ENCODE assay signal across 9 cellular contexts in the genomic region with DNA sequence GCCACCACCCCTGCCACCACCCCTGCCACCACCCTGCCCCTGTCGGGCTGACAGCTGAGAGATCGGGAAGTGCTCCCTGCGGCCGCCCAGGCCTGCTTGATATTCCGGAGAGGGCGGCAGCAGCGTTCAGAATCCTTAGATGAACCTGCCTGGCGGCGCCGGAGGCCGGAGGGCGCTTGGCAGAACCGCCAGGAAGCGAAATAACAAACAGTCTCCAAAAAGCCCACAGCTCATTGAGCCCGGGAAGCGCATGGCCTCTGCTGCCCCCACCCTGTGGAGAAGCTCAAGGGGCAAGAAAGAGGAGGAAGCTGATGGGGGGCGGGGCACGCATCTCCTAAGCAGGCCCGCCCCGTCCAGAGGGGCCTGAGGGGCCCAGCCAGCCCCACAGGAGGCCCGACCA.
DNase-seq lines count a peak whose midpoint lies in the region; ATAC-seq and TF ChIP-seq lines count a peak whose summit lies in the region.
"Had no signal": no experiment of that assay in that cellular context is flagged by ENCODE, and none has a peak within 500 bp of the region (broad histone marks: within the 10 kb centered on the region; RNA-seq: fewer than 3 reads in every experiment).

No MANE protein-coding gene starts in this region.

- H3K4me1 ChIP-seq in esophagus squamous epithelium: peaks cover 5 to 18% (median 12%) of the 10 kb centered on the region in 3 donors
- peaks cover 3% of the 10 kb centered on the region for H3K4me1 ChIP-seq in thymus (ENCODE audit: control insufficient read depth, insufficient read depth, low read length)

- H3K27me3 Mint-ChIP-seq in stimulated activated memory B cell treated with anti-CD40 and anti-IgM and Interleukin-4, amounts not matched to agents 10 μg/mL and 1 μg/mL and 100 μg/mL, for 72 hours: peaks cover 49% of the 10 kb centered on the region

- H3K27me3 ChIP-seq in esophagus squamous epithelium (no peaks in the 10 kb centered on the region), thymus (ENCODE audit: control insufficient read depth, insufficient read depth) (peaks cover 7% of the 10 kb centered on the region)

- peak overlapping the region in 2 of 4 donors; percentile 7 to 40 for H3K4me3 ChIP-seq in esophagus squamous epithelium
- H3K4me3 ChIP-seq in thymus (ENCODE audit: low read length): no peak overlapping the region

- TF ChIP-seq CTCF in esophagus squamous epithelium (IDR thresholded peaks at IDR 0.05): no peak

- H3K9me3 ChIP-seq in esophagus squamous epithelium (no peaks in the 10 kb centered on the region), thymus (ENCODE audit: control insufficient read depth) (no peaks in the 10 kb centered on the region)

- H3K4me1 Mint-ChIP-seq in stimulated activated memory B cell treated with anti-CD40 and anti-IgM and Interleukin-4, amounts not matched to agents 10 μg/mL and 1 μg/mL and 100 μg/mL, for 72 hours: peaks cover 51% of the 10 kb centered on the region

- no peak for ATAC-seq in HG02884 (IDR thresholded peaks at IDR 0.05; ENCODE audit: unreplicated experiment)
- ATAC-seq in stimulated activated memory B cell treated with anti-CD40 and anti-IgM and Interleukin-4, amounts not matched to agents 10 μg/mL and 1 μg/mL and 100 μg/mL, for 72 hours: no peak

- 0 to 25% methylated on average over 3 to 4 of the region's 21 CpGs for WGBS in esophagus squamous epithelium, 2 donors
- 8% methylated on average over 21 of the region's 21 CpGs for WGBS in thymus

- no peak for TF ChIP-seq POLR2A in esophagus squamous epithelium (IDR thresholded peaks at IDR 0.05)

- H3K27ac ChIP-seq in esophagus squamous epithelium: peak overlapping the region; percentile 34 to 64 (median 48)
- peak overlapping the region; percentile 4 for H3K27ac ChIP-seq in thymus (ENCODE audit: low read depth)

- peak; percentile 35 for DNase-seq in RPMI7951 (ENCODE audit: low read depth)
- DNase-seq in esophagus squamous epithelium (lab: John Stamatoyannopoulos, UW): no peak
- peak; percentile 76 for DNase-seq in medulla oblongata (ENCODE audit: extremely low spot score)
- DNase-seq in NCI-H2081 treated with DMSO at 0.1 percent for 48 hours (lab: John Stamatoyannopoulos, UW): no peak
- DNase-seq: SW 1271 had no signal

- no peaks in the 10 kb centered on the region for H3K36me3 Mint-ChIP-seq in stimulated activated memory B cell treated with anti-CD40 and anti-IgM and Interleukin-4, amounts not matched to agents 10 μg/mL and 1 μg/mL and 100 μg/mL, for 72 hours

- intact Hi-C loops in esophagus squamous epithelium (cut with DNase I): no loop called here

- no peaks in the 10 kb centered on the region for H3K9me3 Mint-ChIP-seq in stimulated activated memory B cell treated with anti-CD40 and anti-IgM and Interleukin-4, amounts not matched to agents 10 μg/mL and 1 μg/mL and 100 μg/mL, for 72 hours
- H3K9me3 Mint-ChIP-seq: central memory CD8-positive, alpha-beta T cell had no signal

- H3K27ac Mint-ChIP-seq in stimulated activated memory B cell treated with anti-CD40 and anti-IgM and Interleukin-4, amounts not matched to agents 10 μg/mL and 1 μg/mL and 100 μg/mL, for 72 hours: no peak overlapping the region

- no peak overlapping the region for H3K4me3 Mint-ChIP-seq in stimulated activated memory B cell treated with anti-CD40 and anti-IgM and Interleukin-4, amounts not matched to agents 10 μg/mL and 1 μg/mL and 100 μg/mL, for 72 hours
- H3K4me3 Mint-ChIP-seq: central memory CD8-positive, alpha-beta T cell had no signal

- no peaks in the 10 kb centered on the region for H3K36me3 ChIP-seq in esophagus squamous epithelium
- H3K36me3 ChIP-seq in thymus (ENCODE audit: control insufficient read depth, insufficient read depth): no peaks in the 10 kb centered on the region

Comparison
In these comparisons a context has a peak if more than half of its experiments do, and no peak if none do; other contexts are left out.
1. DNase-seq: peak in RPMI7951 (single experiment) and medulla oblongata (single experiment); none in esophagus squamous epithelium (single experiment) and NCI-H2081 treated with DMSO at 0.1 percent for 48 hours (single experiment).